In the genomic region with DNA sequence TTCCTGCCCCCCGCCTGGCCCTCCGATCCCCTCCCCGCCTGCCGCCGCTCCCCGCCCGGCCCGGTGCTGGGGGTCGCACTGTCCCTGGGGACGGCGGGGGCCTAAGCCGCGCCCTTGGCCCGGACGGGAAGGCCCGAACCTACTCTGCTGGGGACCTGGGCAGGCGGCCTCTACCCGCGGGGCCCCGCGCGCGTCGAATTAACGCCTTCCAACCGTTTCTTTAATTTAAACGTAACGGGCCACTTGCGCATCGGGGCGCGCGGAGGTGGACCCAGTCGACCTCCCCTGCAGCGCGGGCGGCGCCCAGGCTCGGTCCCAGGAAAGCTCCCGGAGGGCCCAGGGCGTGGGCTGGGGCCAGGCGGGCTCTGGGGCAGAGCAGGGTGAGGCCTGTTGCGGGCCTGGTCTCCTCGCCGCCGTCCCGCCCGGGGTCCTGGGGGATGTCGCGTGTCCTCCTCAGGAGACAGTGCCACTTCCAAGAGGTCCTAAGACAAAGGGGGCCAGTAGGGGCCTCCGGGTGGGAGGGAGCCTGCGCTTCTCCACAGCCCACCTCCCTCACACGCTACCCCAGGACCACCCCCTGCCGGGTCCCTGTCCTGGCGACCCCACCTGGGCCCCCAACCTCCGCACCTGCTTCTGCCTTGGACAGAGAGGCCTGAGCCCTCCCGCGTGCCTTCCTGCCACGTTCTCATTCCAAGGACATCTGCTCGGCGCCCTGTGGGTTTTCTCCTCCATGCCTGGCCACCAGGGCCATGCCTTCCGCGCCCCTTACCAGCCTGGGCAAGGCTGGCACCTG, we compare ENCODE assay signal across 8 cellular contexts. TPM values are rescaled to one million over a fixed set of nuclear protein-coding genes. Genes with fewer than 3 reads are reported as not detected.
A peak's percentile ranks its signal among the peaks of the same experiment; 100 is the strongest.
DNase-seq lines count a peak whose midpoint lies in the region; ATAC-seq and TF ChIP-seq lines count a peak whose summit lies in the region.

No MANE protein-coding gene starts in this region.

- no peak for DNase-seq in Calu3
- no peak for DNase-seq in fibroblast of pulmonary artery (ENCODE audit: low read depth)
- DNase-seq in psoas muscle: no peak
- DNase-seq in pons (ENCODE audit: low spot score): no peak
- no peak for DNase-seq in activated CD4-positive, alpha-beta T cell treated with anti-CD3 and anti-CD28 coated beads, Interleukin-2, amount 50 U/mL, for 4 hours
- DNase-seq in occipital lobe (lab: John Stamatoyannopoulos, UW): no peak

- TF ChIP-seq CTCF in Calu3 (IDR thresholded peaks at IDR 0.05; ENCODE audit: unreplicated experiment): no peak
- TF ChIP-seq CTCF in fibroblast of pulmonary artery (IDR thresholded peaks at IDR 0.05; ENCODE audit: low read length, missing control alignments): no peak
- no peak for TF ChIP-seq CTCF in psoas muscle (IDR thresholded peaks at IDR 0.05)

- no peak overlapping the region for H3K27ac ChIP-seq in psoas muscle

- peaks cover 9% of the 10 kb centered on the region for H3K4me1 Mint-ChIP-seq in Calu3 (ENCODE audit: low read depth, unreplicated experiment)

- no TSS peak for BruUV-seq in Calu3 (replicated peaks; lab: Mats Ljungman, UMichigan)

- H3K4me3 Mint-ChIP-seq in Calu3 (ENCODE audit: low read depth, unreplicated experiment): peak overlapping the region; percentile 53

- H3K27me3 ChIP-seq in psoas muscle (ENCODE audit: insufficient read depth in 3 of 3, low read length in 2 of 3): peaks cover 0 to 53% (median 14%) of the 10 kb centered on the region in 3 donors

- peaks cover 16% of the 10 kb centered on the region for H3K36me3 Mint-ChIP-seq in Calu3 (ENCODE audit: insufficient read depth, unreplicated experiment)

- peaks cover 7% of the 10 kb centered on the region for H3K4me1 ChIP-seq in psoas muscle

- peaks cover 3% of the 10 kb centered on the region for H3K9me3 Mint-ChIP-seq in Calu3 (ENCODE audit: low read depth, unreplicated experiment)

- intact Hi-C loops in Calu3 (cut with micrococcal nuclease; ENCODE audit: unreplicated experiment) (loop anchor here (10.0 kb wide), 1 partner anchor 153 kb away; no protein-coding TSS in a partner anchor), psoas muscle (cut with DNase I) (no loop called here)

- CTCF ChIA-PET in Calu3 (lab: Charles Lee): no interaction called here

- 6 to 8% (median 7%) methylated on average over 39 to 63 of the region's 63 CpGs for WGBS in psoas muscle, 3 donors

- H3K27me3 Mint-ChIP-seq in Calu3 (ENCODE audit: unreplicated experiment): peaks cover 48% of the 10 kb centered on the region

- no peaks in the 10 kb centered on the region for H3K9me3 ChIP-seq in psoas muscle

- ATAC-seq in HG03342 (IDR thresholded peaks at IDR 0.05; ENCODE audit: unreplicated experiment) (peak; percentile 6), psoas muscle (peak in 2 of 4 donors; percentile 11 to 14), HG03460 (IDR thresholded peaks at IDR 0.05; ENCODE audit: unreplicated experiment) (no peak)

- no peaks in the 10 kb centered on the region for H3K36me3 ChIP-seq in psoas muscle (ENCODE audit: insufficient read depth in 1 of 2, low read depth in 1 of 2)

- peak overlapping the region; percentile 37 for H3K4me3 ChIP-seq in fibroblast of pulmonary artery (replicated peaks; ENCODE audit: low read depth, low read length)
- peak overlapping the region; percentile 49 for H3K4me3 ChIP-seq in psoas muscle

- H3K27ac Mint-ChIP-seq in Calu3 (ENCODE audit: unreplicated experiment): no peak overlapping the region

RNA-seq across cellular contexts. Expression of gene PTPRN2, which starts 0.7 kb away (rescaled TPM):
- total RNA-seq in Calu3 (2022): 1.9 and 2.0 TPM in 2 replicates
- under 1 TPM; 0.47 to 0.82 (median 0.49) TPM for total RNA-seq in psoas muscle
- polyA plus RNA-seq in psoas muscle: under 1 TPM; 0.51 to 0.74 (median 0.56) TPM
- total RNA-seq in occipital lobe: 62.2 TPM

Comparison
In these comparisons a context has a peak if more than half of its experiments do, and no peak if none do; other contexts are left out.
1. RNA of gene PTPRN2, which starts 0.7 kb away (total RNA-seq): 62.2 TPM in occipital lobe (single experiment); 1.9 to 2.0 TPM in Calu3 and 0.47 to 0.82 TPM in psoas muscle; every median in the first group is over 10 times any median in the second.